Comparison of ENCODE assay signal across 7 cellular contexts in the genomic region with DNA sequence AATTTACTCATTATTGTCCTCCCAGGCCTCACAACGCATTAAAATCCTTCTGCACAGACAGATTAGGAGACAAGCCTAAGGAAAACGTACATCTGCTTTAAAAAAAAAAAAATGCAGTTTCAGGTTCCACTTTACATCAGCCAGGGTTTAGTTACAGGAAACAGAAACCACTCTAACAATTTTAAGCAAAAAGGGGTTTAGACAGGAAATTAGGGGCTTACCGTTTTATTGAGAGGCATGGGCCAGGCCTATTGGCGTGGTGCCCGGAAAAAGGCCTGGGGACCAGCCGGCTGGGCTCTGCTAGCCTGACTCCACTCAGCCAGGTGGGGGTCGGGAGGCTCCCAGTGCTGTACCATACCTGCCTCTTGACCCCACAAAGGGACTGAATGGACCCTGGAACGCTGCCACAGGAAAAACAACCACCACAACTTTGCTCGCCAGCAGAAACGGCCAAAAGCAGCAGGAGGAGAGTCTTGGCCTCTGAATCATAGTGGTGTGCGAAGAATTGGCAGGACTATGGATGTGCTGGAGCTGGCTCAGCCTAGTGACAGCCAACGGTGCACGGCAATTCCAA.
DNase-seq lines count a peak whose midpoint lies in the region; ATAC-seq lines count a peak whose summit lies in the region.

No MANE protein-coding gene starts in this region.

- H3K4me3 ChIP-seq in muscle layer of duodenum (ENCODE audit: low read depth in 1 of 2, low read length in 2 of 2) (no peak overlapping the region), stomach smooth muscle (ENCODE audit: low read length in 2 of 2) (no peak overlapping the region)

- peak overlapping the region; percentile 1 to 60 for H3K9ac ChIP-seq in stomach smooth muscle (ENCODE audit: low read length in 2 of 2)

- H3K36me3 ChIP-seq in muscle layer of duodenum (ENCODE audit: control insufficient read depth in 1 of 2, insufficient read depth in 2 of 2, low read length in 2 of 2) (no peaks in the 10 kb centered on the region), stomach smooth muscle (ENCODE audit: control insufficient read depth in 2 of 2, insufficient read depth in 2 of 2, low read length in 2 of 2) (no peaks in the 10 kb centered on the region)

- H3K27me3 ChIP-seq in muscle layer of duodenum (ENCODE audit: low read depth, low read length) (no peaks in the 10 kb centered on the region), stomach smooth muscle (ENCODE audit: control insufficient read depth in 1 of 2, insufficient read depth in 2 of 2, low read length in 2 of 2) (no peaks in the 10 kb centered on the region)

- H3K4me1 ChIP-seq in muscle layer of duodenum (ENCODE audit: control insufficient read depth in 1 of 2, insufficient read depth in 2 of 2, low read length in 2 of 2) (peaks cover 5 to 15% of the 10 kb centered on the region in 2 donors), stomach smooth muscle (ENCODE audit: control insufficient read depth, insufficient read depth, low read length) (peaks cover 14% of the 10 kb centered on the region)

- H3K27ac ChIP-seq in muscle layer of duodenum (ENCODE audit: low read length) (peak overlapping the region; percentile 67), stomach smooth muscle (ENCODE audit: low read length) (peak overlapping the region; percentile 89)

- ATAC-seq in GM18858 (IDR thresholded peaks at IDR 0.05; ENCODE audit: unreplicated experiment), result peak; percentile 67
- peak; percentile 59 for ATAC-seq in HG02840 (IDR thresholded peaks at IDR 0.05; ENCODE audit: low FRiP score, unreplicated experiment)

- no peaks in the 10 kb centered on the region for H3K9me3 ChIP-seq in muscle layer of duodenum (ENCODE audit: control insufficient read depth in 1 of 2, low read length in 2 of 2)
- no peaks in the 10 kb centered on the region for H3K9me3 ChIP-seq in stomach smooth muscle (ENCODE audit: control insufficient read depth in 2 of 2, low read length in 2 of 2)

- DNase-seq in NCI-H1417 (lab: John Stamatoyannopoulos, UW) (peak; percentile 42 to 96 (median 80)), dedifferentiated amniotic fluid mesenchymal stem cell (ENCODE audit: extremely low spot score) (peak; percentile 87)
- DNase-seq in activated CD4-positive, CD25-positive, alpha-beta regulatory T cell (lab: John Stamatoyannopoulos, UW), result peak in 3 of 4 experiments; percentile 6 to 29 (median 28)

Comparison
In these comparisons a context has a peak if more than half of its experiments do, and no peak if none do; other contexts are left out.
1. DNase-seq: peak in every context shown above with its lines; median percentile 87 in dedifferentiated amniotic fluid mesenchymal stem cell; 80 in NCI-H1417; 28 in activated CD4-positive, CD25-positive, alpha-beta regulatory T cell.